17 cellular contexts compared by ENCODE assay signal in the genomic region with DNA sequence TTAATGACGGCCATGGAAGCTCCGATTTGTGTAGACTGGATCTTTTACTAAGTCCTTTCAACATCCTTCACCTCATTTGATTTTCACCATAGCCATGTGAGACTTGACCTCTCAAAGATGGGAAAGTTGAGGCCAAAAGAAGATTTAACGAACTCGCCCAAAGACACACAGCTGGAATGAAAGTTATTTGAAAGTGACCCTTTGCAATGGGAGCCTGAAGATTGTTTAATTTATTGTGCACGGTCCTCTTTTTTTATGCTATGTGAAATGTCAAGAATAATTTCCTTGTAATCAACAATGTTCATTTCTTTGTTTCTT. TPM values are rescaled to one million over a fixed set of nuclear protein-coding genes. Genes with fewer than 3 reads are reported as not detected.
A peak's percentile ranks its signal among the peaks of the same experiment; 100 is the strongest.
DNase-seq lines count a peak whose midpoint lies in the region; ATAC-seq, FAIRE-seq and TF ChIP-seq lines count a peak whose summit lies in the region.
"Had no signal": no experiment of that assay in that cellular context is flagged by ENCODE, and none has a peak within 500 bp of the region (broad histone marks: within the 10 kb centered on the region; RNA-seq: fewer than 3 reads in every experiment).

No MANE protein-coding gene starts in this region.

- peaks cover 7% of the 10 kb centered on the region; the same call in 1 of the 2 replicates for H3K9me3 ChIP-seq in HepG2 (ENCODE audit: low read length)
- H3K9me3 ChIP-seq in right lobe of liver, result peaks cover 0 to 6% (median 0%) of the 10 kb centered on the region in 4 donors
- no peaks in the 10 kb centered on the region for H3K9me3 ChIP-seq in Panc1 (ENCODE audit: control insufficient read depth, insufficient read depth, low read depth, low read length)
- H3K9me3 ChIP-seq: HAP-1, SJSA1 had no signal

- H3K27me3 Mint-ChIP-seq in glutamatergic neuron (ENCODE audit: unreplicated experiment), result no peaks in the 10 kb centered on the region

- POLR2A ChIA-PET in HepG2 (lab: Yijun Ruan, JAX) (no interaction called here), Panc1 (lab: Charles Lee) (no interaction called here)

- no peak for FAIRE-seq in HepG2 (lab: Jason Lieb, UNC)
- FAIRE-seq: A204.1, G401.6 had no signal

- no peaks in the 10 kb centered on the region for H3K27me3 ChIP-seq in HepG2 (ENCODE audit: control insufficient read depth in 1 of 2, insufficient read depth in 2 of 2, low read length in 2 of 2)
- no peaks in the 10 kb centered on the region for H3K27me3 ChIP-seq in right lobe of liver
- peaks cover 7% of the 10 kb centered on the region; the same call in 1 of the 2 replicates for H3K27me3 ChIP-seq in Panc1 (ENCODE audit: control insufficient read depth, insufficient read depth, low read length)
- H3K27me3 ChIP-seq: BLaER1, SJSA1 had no signal

- H3K79me2 ChIP-seq in HepG2 (ENCODE audit: insufficient read depth, low read length), result no peaks in the 10 kb centered on the region

- BruUV-seq in HepG2 (replicated peaks; lab: Mats Ljungman, UMichigan), result no TSS peak
- no TSS peak for BruUV-seq in Panc1 (replicated peaks; lab: Mats Ljungman, UMichigan)

- H3K36me3 ChIP-seq in HepG2 (replicated peaks in 1 of 2; ENCODE audit: control insufficient read depth in 1 of 2, insufficient read depth in 2 of 2, low read length in 2 of 2), result no peaks in the 10 kb centered on the region
- H3K36me3 ChIP-seq in right lobe of liver, result no peaks in the 10 kb centered on the region
- H3K36me3 ChIP-seq in Panc1 (ENCODE audit: control insufficient read depth, insufficient read depth, low read length), result no peaks in the 10 kb centered on the region
- H3K36me3 ChIP-seq: BLaER1, HAP-1, SJSA1 had no signal

- no peaks in the 10 kb centered on the region for H3K9me3 Mint-ChIP-seq in glutamatergic neuron (ENCODE audit: unreplicated experiment)
- H3K9me3 Mint-ChIP-seq: CD8-positive, alpha-beta T cell; GM23338; T-cell had no signal

- H3K36me3 Mint-ChIP-seq in glutamatergic neuron (ENCODE audit: unreplicated experiment), result peaks cover 5% of the 10 kb centered on the region
- H3K36me3 Mint-ChIP-seq: CD8-positive, alpha-beta T cell; T-cell had no signal

- in situ Hi-C loops in HepG2 (cut with HindIII; ENCODE audit: extremely low pct_ligation_motif_present, low pct_unique_long_range_greater_than_20kb) (loop anchor here (10.0 kb wide), 1 partner anchor 513 kb away; no protein-coding TSS in a partner anchor), Panc1 (cut with HindIII; ENCODE audit: low pct_unique_long_range_greater_than_20kb, low sequenced_read_pairs) (no loop called here)

- no peak overlapping the region for H2AFZ ChIP-seq in HepG2 (ENCODE audit: low read length)
- H2AFZ ChIP-seq: GM23338 had no signal

- 40% methylated on average over 5 of the region's 5 CpGs for WGBS in HepG2 (ENCODE audit: low lambda C conversion rate)
- WGBS in right lobe of liver (ENCODE audit: insufficient coverage, low coverage, low lambda C conversion rate, missing lambda C conversion rate), result 53% methylated on average over 5 of the region's 5 CpGs

- TF ChIP-seq POLR2A in HepG2 (IDR thresholded peaks at IDR 0.05; ENCODE audit: insufficient read depth in 1 of 2, low read depth in 2 of 2, low read length in 2 of 2), result no peak
- TF ChIP-seq POLR2A in right lobe of liver (IDR thresholded peaks at IDR 0.05), result no peak

- H3K4me3 Mint-ChIP-seq in glutamatergic neuron (ENCODE audit: unreplicated experiment), result no peak overlapping the region
- H3K4me3 Mint-ChIP-seq: CD8-positive, alpha-beta T cell; GM23338; T-cell had no signal

- no peak overlapping the region for H3K27ac Mint-ChIP-seq in glutamatergic neuron (ENCODE audit: unreplicated experiment)
- H3K27ac Mint-ChIP-seq: CD8-positive, alpha-beta T cell; GM23338; T-cell had no signal

- H3K4me3 ChIP-seq in HepG2 (replicated peaks in 1 of 3; ENCODE audit: insufficient read depth in 1 of 3, low read depth in 2 of 3, low read length in 3 of 3) (no peak overlapping the region), right lobe of liver (no peak overlapping the region), Panc1 (ENCODE audit: low read depth in 2 of 2, low read length in 2 of 2) (no peak overlapping the region)
- H3K4me3 ChIP-seq: BLaER1, GM12878, GM23338, HAP-1, SJSA1 had no signal

- CTCF ChIA-PET in HepG2 (lab: Yijun Ruan, JAX; ENCODE audit: low intra/inter-chr PET ratio, low total read pairs), result interaction anchor here (0.7 to 3.1 kb wide), 4 partner anchors 465 to 684 kb away, joined by 3 to 31 read pairs (median 8); no protein-coding TSS in a partner anchor
- CTCF ChIA-PET in Panc1 (lab: Charles Lee), result no interaction called here

- H3K4me2 ChIP-seq in HepG2 (ENCODE audit: low read depth, low read length), result no peak overlapping the region
- H3K4me2 ChIP-seq: GM23338 had no signal

- H3K9ac ChIP-seq in HepG2 (ENCODE audit: insufficient read depth, low read depth, low read length), result no peak overlapping the region
- H3K9ac ChIP-seq: BLaER1 had no signal

- H3K4me1 ChIP-seq in HepG2 (ENCODE audit: insufficient read depth, low read length) (peaks cover 14% of the 10 kb centered on the region), right lobe of liver (no peaks in the 10 kb centered on the region), Panc1 (ENCODE audit: control insufficient read depth, insufficient read depth, low read length) (no peaks in the 10 kb centered on the region)
- H3K4me1 ChIP-seq: HAP-1 had no signal

- no peaks in the 10 kb centered on the region for H3K4me1 Mint-ChIP-seq in glutamatergic neuron (ENCODE audit: low read depth, unreplicated experiment)
- H3K4me1 Mint-ChIP-seq: GM23338, T-cell had no signal

- H3K27ac ChIP-seq in HepG2 (ENCODE audit: extremely low read length, insufficient read depth, low read length), result no peak overlapping the region
- no peak overlapping the region for H3K27ac ChIP-seq in right lobe of liver
- no peak overlapping the region for H3K27ac ChIP-seq in Panc1 (ENCODE audit: low read length)
- H3K27ac ChIP-seq: BLaER1, HL-60, SJSA1 had no signal

- TF ChIP-seq EP300 in HepG2 (IDR thresholded peaks at IDR 0.05; ENCODE audit: low read depth in 2 of 2, low read length in 2 of 2) (no peak), HepG2 (CRISPR knock-in tag; IDR thresholded peaks at IDR 0.05; ENCODE audit: borderline replicate concordance) (no peak)

- intact Hi-C loops in HepG2 (cut with micrococcal nuclease; ENCODE audit: unreplicated experiment), result loop anchor here (1.0 to 10.0 kb wide), 3 partner anchors 213 to 674 kb away; no protein-coding TSS in a partner anchor
- intact Hi-C loops in right lobe of liver (cut with DNase I), result loop anchor here (5.0 to 10.0 kb wide), 2 partner anchors 513 to 515 kb away; no protein-coding TSS in a partner anchor
- intact Hi-C loops in Panc1 (cut with micrococcal nuclease; ENCODE audit: unreplicated experiment), result loop anchor here (2.0 kb wide), 1 partner anchor 675 kb away; no protein-coding TSS in a partner anchor

- TF ChIP-seq RAD21 in HepG2 (CRISPR knock-in tag; IDR thresholded peaks at IDR 0.05), result no peak

- no peak for TF ChIP-seq CTCF in HepG2 (CRISPR knock-in tag; IDR thresholded peaks at IDR 0.05)
- TF ChIP-seq CTCF in right lobe of liver (IDR thresholded peaks at IDR 0.05), result no peak
- TF ChIP-seq CTCF in Panc1 (IDR thresholded peaks at IDR 0.05), result peak; percentile 63
- peak; percentile 55 for TF ChIP-seq CTCF in glutamatergic neuron (IDR thresholded peaks at IDR 0.05; ENCODE audit: partially characterized antibody, unreplicated experiment)

- no peaks in the 10 kb centered on the region for H4K20me1 ChIP-seq in HepG2 (ENCODE audit: insufficient read depth, low read length)
- H4K20me1 ChIP-seq: BLaER1 had no signal

- no peak for DNase-seq in HepG2 (ENCODE audit: low spot score)
- no peak for DNase-seq in right lobe of liver
- no peak for DNase-seq in Panc1 (ENCODE audit: low read depth, low spot score)
- DNase-seq in glutamatergic neuron, result no peak
- no peak for DNase-seq in NCI-H446 (lab: John Stamatoyannopoulos, UW)
- no peak for DNase-seq in NCI-H226

- ATAC-seq in HepG2 (no peak), right lobe of liver (no peak), Panc1 (no peak), HG02840 (IDR thresholded peaks at IDR 0.05; ENCODE audit: low FRiP score, unreplicated experiment) (no peak)

TF ChIP-seq in HepG2, 621 proteins besides CTCF, POLR2A, EP300 and RAD21 (continues in another document):
- TF ChIP-seq NFKBIZ (CRISPR knock-in tag; IDR thresholded peaks at IDR 0.05), result 0 out of 2 replicates have a peak, but pooled peaks have one; percentile 16
- no peak for TF ChIP-seq JARID2 (CRISPR knock-in tag; IDR thresholded peaks at IDR 0.05; ENCODE audit: insufficient replicate concordance)
- no peak for TF ChIP-seq MIER3 (CRISPR knock-in tag; IDR thresholded peaks at IDR 0.05; ENCODE audit: borderline replicate concordance)
- TF ChIP-seq NFRKB (IDR thresholded peaks at IDR 0.05), result no peak

RNA-seq across cellular contexts. Expression of gene COPS8, which starts 58.0 kb away (rescaled TPM):
- total RNA-seq in HepG2 (2016; rRNA removed; fragmentation: Illumina TruSeq; extraction: Trizol) (96.6 and 154 TPM in 2 replicates), right lobe of liver (10 to 100 TPM; 14.3 to 51.5 (median 18.0) TPM), Panc1 (2021; ENCODE audit: unreplicated experiment) (57.9 TPM), glutamatergic neuron (ENCODE audit: unreplicated experiment) (55.8 TPM)
- 20.8 and 24.2 TPM in 2 replicates for total RNA-seq in HepG2 (2016; cell fraction: cytosol; rRNA removed; fragmentation: Illumina TruSeq; extraction: Trizol; ENCODE audit: low read depth)
- 99.8 and 164 TPM in 2 replicates for total RNA-seq in HepG2 (2016; cell fraction: insoluble cytoplasmic fraction; rRNA removed; fragmentation: Illumina TruSeq; extraction: Trizol)
- total RNA-seq in HepG2 (2016; cell fraction: membrane; rRNA removed; fragmentation: Illumina TruSeq; extraction: Trizol), result 48.0 and 50.2 TPM in 2 replicates
- 55.6 and 64.2 TPM in 2 replicates for total RNA-seq in HepG2 (2016; cell fraction: nucleus; rRNA removed; fragmentation: Illumina TruSeq; extraction: Trizol)
- 64.8 and 86.3 TPM in 2 replicates for polyA plus RNA-seq in HepG2 (2011; rRNA removed)
- 40.8 and 66.4 TPM in 2 replicates for polyA plus RNA-seq in HepG2 (2011; cell fraction: cytosol; rRNA removed)
- 26.2 and 33.6 TPM in 2 replicates for polyA plus RNA-seq in HepG2 (2011; cell fraction: nucleus; rRNA removed)
- 31.5 and 57.8 TPM in 2 replicates for polyA plus RNA-seq in HepG2 (2012)
- 26.2 and 26.4 TPM in 2 replicates for polyA plus RNA-seq in HepG2 (2016; cell fraction: cytosol; fragmentation: Illumina TruSeq; extraction: Trizol; ENCODE audit: low read depth)
- 193 and 198 TPM in 2 replicates for polyA plus RNA-seq in HepG2 (2016; cell fraction: insoluble cytoplasmic fraction; fragmentation: Illumina TruSeq; extraction: Trizol; ENCODE audit: low read depth)
- 44.7 and 48.2 TPM in 2 replicates for polyA plus RNA-seq in HepG2 (2016; cell fraction: membrane; fragmentation: Illumina TruSeq; extraction: Trizol; ENCODE audit: low read depth)
- polyA plus RNA-seq in HepG2 (2016; cell fraction: nucleus; fragmentation: Illumina TruSeq; extraction: Trizol; ENCODE audit: insufficient read depth, low read depth), result 75.7 and 79.5 TPM in 2 replicates
- polyA minus RNA-seq in HepG2 (2011; rRNA and poly(A)+ RNA removed; ENCODE audit: low replicate concordance), result 12.8 and 16.1 TPM in 2 replicates
- 35.9 and 41.2 TPM in 2 replicates for polyA minus RNA-seq in HepG2 (2011; cell fraction: cytosol; rRNA and poly(A)+ RNA removed)
- 60.4 and 62.8 TPM in 2 replicates for polyA minus RNA-seq in HepG2 (2011; cell fraction: nucleus; rRNA and poly(A)+ RNA removed)
- 49.4 TPM for polyA plus RNA-seq in Panc1 (2012; ENCODE audit: insufficient read length)

Comparison
In these comparisons a context has a peak if more than half of its experiments do, and no peak if none do; other contexts are left out.
1. CTCF ChIP-seq: peak in Panc1 (single experiment) and glutamatergic neuron (single experiment); none in HepG2 (single experiment) and right lobe of liver (0 of 4).